ENCODE assay signal across 1 cellular context in genomic region chr9:136799854-136800657, GRCh38.
TF ChIP-seq lines count a peak whose summit lies in the region.

No MANE protein-coding gene starts in this region.

TF ChIP-seq in K562, 482 proteins besides CTCF, POLR2A, EP300 and RAD21 (continued from another document and continues in another):
- TF ChIP-seq YY1 (IDR thresholded peaks at IDR 0.05; ENCODE audit: borderline replicate concordance in 1 of 3, control insufficient read depth in 1 of 3, extremely low read depth in 1 of 3, insufficient read depth in 3 of 3, insufficient read length in 1 of 3, insufficient replicate concordance in 2 of 3, low read depth in 1 of 3, low read length in 2 of 3) (peak in 2 of 3 experiments; percentile 60 to 75), TEAD2 (tag; IDR thresholded peaks at IDR 0.05) (no peak), RBM22 (IDR thresholded peaks at IDR 0.05; ENCODE audit: low read depth, low read length, poor library complexity, severe bottlenecking) (peak; percentile 87), CREB3L1 (IDR thresholded peaks at IDR 0.05; ENCODE audit: borderline replicate concordance, low read depth) (no peak), SMARCB1 (IDR thresholded peaks at IDR 0.05; ENCODE audit: insufficient read length, low read depth) (no peak), HMGN3 (IDR thresholded peaks at IDR 0.05; ENCODE audit: borderline replicate concordance, extremely low read depth, insufficient read length, low read depth, low read length) (peak; percentile 77), RBBP5 (IDR thresholded peaks at IDR 0.05; ENCODE audit: borderline replicate concordance, insufficient read depth, low read length, poor library complexity, severe bottlenecking) (peak; percentile 51), NR4A1 (CRISPR knock-in tag; IDR thresholded peaks at IDR 0.05) (no peak), NR4A1 (tag; IDR thresholded peaks at IDR 0.05) (no peak), ZNF785 (CRISPR knock-in tag; IDR thresholded peaks at IDR 0.05) (no peak), SAFB (IDR thresholded peaks at IDR 0.05; ENCODE audit: borderline replicate concordance, low read depth, low read length) (peak; percentile 61; the same call in 1 of the 2 replicates), THRAP3 (IDR thresholded peaks at IDR 0.05; ENCODE audit: borderline replicate concordance) (no peak), EHMT2 (IDR thresholded peaks at IDR 0.05) (no peak), C11orf30 (IDR thresholded peaks at IDR 0.05; ENCODE audit: low read depth) (no peak), LCOR (CRISPR knock-in tag; IDR thresholded peaks at IDR 0.05) (0 out of 2 replicates have a peak, but pooled peaks have one; percentile 57), GATA2 (CRISPR knock-in tag; IDR thresholded peaks at IDR 0.05) (no peak), ATF4 (CRISPR knock-in tag; IDR thresholded peaks at IDR 0.05) (no peak), POLR2G (IDR thresholded peaks at IDR 0.05; ENCODE audit: low read depth, low read length) (peak; percentile 79), BCLAF1 (IDR thresholded peaks at IDR 0.05; ENCODE audit: borderline replicate concordance in 1 of 2, control insufficient read depth in 1 of 2, low read depth in 2 of 2, low read length in 1 of 2) (no peak), PRMT5 (CRISPR knock-in tag; IDR thresholded peaks at IDR 0.05) (no peak), NFE2 (IDR thresholded peaks at IDR 0.05; ENCODE audit: low read depth) (no peak), HDAC6 (IDR thresholded peaks at IDR 0.05; ENCODE audit: low read depth, low read length) (no peak), E2F6 (IDR thresholded peaks at IDR 0.05; ENCODE audit: borderline replicate concordance in 1 of 2, extremely low read depth in 1 of 2, insufficient read depth in 1 of 2, insufficient read length in 1 of 2, low read depth in 1 of 2, low read length in 1 of 2, poor library complexity in 1 of 2, severe bottlenecking in 1 of 2) (peak; percentile 71 to 92), BRD4 (IDR thresholded peaks at IDR 0.05) (no peak), MGA (IDR thresholded peaks at IDR 0.05) (peak; percentile 90), TCF3 (CRISPR knock-in tag; IDR thresholded peaks at IDR 0.05) (0 out of 2 replicates have a peak, but pooled peaks have one; percentile 14), CBFA2T3 (IDR thresholded peaks at IDR 0.05) (peak; percentile 35; the same call in 1 of the 2 replicates), TFAP4 (CRISPR knock-in tag; IDR thresholded peaks at IDR 0.05; ENCODE audit: borderline replicate concordance) (peak; percentile 86), MYC (IDR thresholded peaks at IDR 0.05; ENCODE audit: low read depth, low read length) (peak; percentile 34; the same call in 1 of the 2 replicates), MYC (CRISPR knock-in tag; IDR thresholded peaks at IDR 0.05; ENCODE audit: borderline replicate concordance, low read depth) (no peak), PRDM10 (IDR thresholded peaks at IDR 0.05; ENCODE audit: partially characterized antibody) (peak; percentile 51), KAT7 (CRISPR knock-in tag; IDR thresholded peaks at IDR 0.05; ENCODE audit: borderline replicate concordance) (0 out of 2 replicates have a peak, but pooled peaks have one; percentile 63)
